In the genomic region with DNA sequence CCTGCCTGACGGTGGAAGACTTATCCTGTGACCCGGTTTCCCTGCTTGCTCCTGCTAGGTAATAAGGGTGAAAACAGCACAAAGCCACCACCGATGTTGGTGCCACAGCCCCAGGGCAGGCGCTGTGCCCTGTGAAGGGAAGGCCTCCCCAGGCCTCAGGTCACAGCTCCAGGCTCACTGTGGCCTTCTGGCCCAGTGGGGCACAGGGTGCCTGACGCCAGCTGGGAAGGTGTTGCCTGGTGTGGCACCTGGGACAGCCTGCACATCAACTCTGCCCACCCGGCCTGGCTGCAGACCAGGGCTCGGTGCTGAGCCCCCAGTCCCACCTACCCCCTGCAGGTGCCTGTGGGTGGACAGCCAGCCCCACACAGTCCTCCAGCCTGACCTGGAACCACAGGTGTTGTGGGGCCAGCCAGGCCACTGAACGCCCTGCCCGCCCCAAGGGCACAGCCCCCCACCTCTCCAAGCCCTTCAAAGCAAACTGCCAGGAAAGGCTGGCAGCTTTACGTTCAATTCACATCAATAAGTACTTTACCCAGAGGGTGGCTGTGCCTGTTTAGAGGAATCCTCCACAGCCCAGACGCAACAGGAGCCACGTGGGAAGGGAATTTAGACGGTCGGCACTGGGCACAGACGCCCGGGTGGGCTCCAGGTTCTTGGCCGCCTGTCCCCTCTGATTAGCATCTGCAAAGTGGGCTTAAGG, we compare ENCODE assay signal across 10 cellular contexts. TPM values are rescaled to one million over a fixed set of nuclear protein-coding genes. Genes with fewer than 3 reads are reported as not detected.
DNase-seq lines count a peak whose midpoint lies in the region; ATAC-seq and TF ChIP-seq lines count a peak whose summit lies in the region.
"Had no signal": no experiment of that assay in that cellular context is flagged by ENCODE, and none has a peak within 500 bp of the region (broad histone marks: within the 10 kb centered on the region; RNA-seq: fewer than 3 reads in every experiment).

No MANE protein-coding gene starts in this region.

- no peaks in the 10 kb centered on the region for H3K36me3 ChIP-seq in duodenal mucosa (ENCODE audit: control insufficient read depth in 1 of 2, insufficient read depth in 2 of 2, low read length in 2 of 2)
- no peaks in the 10 kb centered on the region for H3K36me3 ChIP-seq in neuronal stem cell (replicated peaks in 1 of 2; ENCODE audit: control insufficient read depth in 2 of 2, insufficient read depth in 2 of 2, low read length in 2 of 2)
- no peaks in the 10 kb centered on the region for H3K36me3 ChIP-seq in OCI-LY7 (ENCODE audit: insufficient read depth, low read length)

- peaks cover 3% of the 10 kb centered on the region for H3K4me1 Mint-ChIP-seq in stimulated activated naive CD8-positive, alpha-beta T cell treated with anti-CD3 and anti-CD28 coated beads, Interleukin-15, Interleukin-2, amounts not matched to agents 100 ng/mL and 50 ng/mL, for 24 hours (ENCODE audit: low read depth)

- no TSS peak for BruUV-seq in OCI-LY7 (replicated peaks; lab: Mats Ljungman, UMichigan)

- H2AFZ ChIP-seq in neuronal stem cell (ENCODE audit: low read length), result no peak overlapping the region
- H2AFZ ChIP-seq in OCI-LY7 (ENCODE audit: low read length), result no peak overlapping the region

- H3K4ac ChIP-seq in neuronal stem cell (ENCODE audit: low read length), result no peak overlapping the region

- H3K27ac Mint-ChIP-seq in stimulated activated naive CD8-positive, alpha-beta T cell treated with anti-CD3 and anti-CD28 coated beads, Interleukin-15, Interleukin-2, amounts not matched to agents 100 ng/mL and 50 ng/mL, for 24 hours, result peak overlapping the region; percentile 58

- peak overlapping the region in 1 of 2 donors; percentile 45 for H3K9ac ChIP-seq in duodenal mucosa (ENCODE audit: low read depth in 1 of 2, low read length in 2 of 2)
- H3K9ac ChIP-seq in neuronal stem cell (ENCODE audit: low read depth, low read length, poor library complexity), result no peak overlapping the region

- no peak for DNase-seq in stimulated activated naive CD8-positive, alpha-beta T cell treated with anti-CD3 and anti-CD28 coated beads, Interleukin-15, Interleukin-2, amounts not matched to agents 100 U/mL and 50 U/mL, for 24 hours
- DNase-seq in neuronal stem cell (ENCODE audit: low spot score) (no peak), activated gamma-delta T cell (lab: John Stamatoyannopoulos, UW) (no peak), NAMALWA (ENCODE audit: low spot score) (no peak), DMS53 (lab: John Stamatoyannopoulos, UW) (no peak), OCI-LY7 (ENCODE audit: low spot score) (no peak)

- H4K8ac ChIP-seq in neuronal stem cell (ENCODE audit: low read depth, low read length), result peak overlapping the region; percentile 74

- peak overlapping the region; percentile 70 for H3K4me3 Mint-ChIP-seq in stimulated activated naive CD8-positive, alpha-beta T cell treated with anti-CD3 and anti-CD28 coated beads, Interleukin-15, Interleukin-2, amounts not matched to agents 100 ng/mL and 50 ng/mL, for 24 hours

- ATAC-seq in stimulated activated naive CD8-positive, alpha-beta T cell treated with anti-CD3 and anti-CD28 coated beads, Interleukin-15, Interleukin-2, amounts not matched to agents 100 U/mL and 50 U/mL, for 24 hours, result no peak

- no peaks in the 10 kb centered on the region for H3K79me1 ChIP-seq in neuronal stem cell (ENCODE audit: low read depth, low read length)

- H3K9me3 ChIP-seq in duodenal mucosa (ENCODE audit: control insufficient read depth in 1 of 2, low read length in 2 of 2) (peaks cover 4 to 6% of the 10 kb centered on the region in 2 donors), neuronal stem cell (replicated peaks in 1 of 2; ENCODE audit: control insufficient read depth in 2 of 2, insufficient read depth in 1 of 2, low read depth in 1 of 2, low read length in 2 of 2) (peaks cover 2% of the 10 kb centered on the region in 2 donors), OCI-LY7 (ENCODE audit: low read length) (0 out of 2 replicates have a peak, but pooled peaks cover 6% of the 10 kb centered on the region)

- WGBS in neuronal stem cell (ENCODE audit: extremely low coverage in 2 of 2, insufficient read length in 2 of 2, insufficient replicate concordance in 1 of 2), 2 donors, result no CpG with 5 or more reads among the region's 17 CpGs

- CTCF ChIA-PET in OCI-LY7 (lab: Charles Lee; ENCODE audit: unreplicated experiment), result no interaction called here

- no peak overlapping the region for H3K18ac ChIP-seq in neuronal stem cell (ENCODE audit: low read length)

- peak overlapping the region; percentile 76 for H3K14ac ChIP-seq in neuronal stem cell (ENCODE audit: low read length)

- H3K27me3 ChIP-seq in duodenal mucosa (ENCODE audit: control insufficient read depth in 1 of 2, insufficient read depth in 2 of 2, low read length in 2 of 2), result no peaks in the 10 kb centered on the region
- H3K27me3 ChIP-seq in neuronal stem cell (ENCODE audit: control insufficient read depth in 3 of 3, insufficient read depth in 3 of 3, low read depth in 1 of 3, low read length in 3 of 3), result peaks cover 0 to 38% (median 0%) of the 10 kb centered on the region in 3 experiments

- H3K4me2 ChIP-seq in neuronal stem cell (ENCODE audit: insufficient read depth, low read length, poor library complexity, severe bottlenecking) (no peak overlapping the region), OCI-LY7 (ENCODE audit: low read length) (no peak overlapping the region)

- H3K23ac ChIP-seq in neuronal stem cell (ENCODE audit: low read depth, low read length, poor library complexity), result peak overlapping the region; percentile 86

- H3K4me3 ChIP-seq in duodenal mucosa (ENCODE audit: low read depth in 1 of 2, low read length in 2 of 2) (peak overlapping the region; percentile 61 to 76), neuronal stem cell (ENCODE audit: low read length in 2 of 2) (no peak overlapping the region), OCI-LY7 (ENCODE audit: low read depth, low read length, poor library complexity, severe bottlenecking) (no peak overlapping the region)

- no peak overlapping the region for H3K27ac ChIP-seq in duodenal mucosa (ENCODE audit: low read depth, low read length)
- no peak overlapping the region for H3K27ac ChIP-seq in neuronal stem cell (replicated peaks; ENCODE audit: low read length)
- H3K27ac ChIP-seq in OCI-LY7 (ENCODE audit: low read depth, low read length, poor library complexity, severe bottlenecking), result no peak overlapping the region

- no peaks in the 10 kb centered on the region for H4K20me1 ChIP-seq in OCI-LY7 (ENCODE audit: insufficient read depth, low read length)

- H2BK5ac ChIP-seq in neuronal stem cell (ENCODE audit: low read length), result peak overlapping the region; percentile 20

- H3K79me2 ChIP-seq in OCI-LY7 (ENCODE audit: insufficient read depth, low read depth, low read length), result no peaks in the 10 kb centered on the region

- H2BK12ac ChIP-seq in neuronal stem cell (ENCODE audit: low read length), result peak overlapping the region; percentile 25

- H3K36me3 Mint-ChIP-seq in stimulated activated naive CD8-positive, alpha-beta T cell treated with anti-CD3 and anti-CD28 coated beads, Interleukin-15, Interleukin-2, amounts not matched to agents 100 ng/mL and 50 ng/mL, for 24 hours (ENCODE audit: low read depth), result no peaks in the 10 kb centered on the region

- H4K91ac ChIP-seq in neuronal stem cell (ENCODE audit: low read depth, low read length, poor library complexity), result no peak overlapping the region

- no peaks in the 10 kb centered on the region for H3K9me2 ChIP-seq in OCI-LY7 (ENCODE audit: insufficient read depth, low read length)

- H3K4me1 ChIP-seq in duodenal mucosa (ENCODE audit: control insufficient read depth in 1 of 2, insufficient read depth in 2 of 2, low read length in 2 of 2), result peaks cover 24 to 25% of the 10 kb centered on the region in 2 donors
- H3K4me1 ChIP-seq in neuronal stem cell (ENCODE audit: control insufficient read depth in 2 of 2, insufficient read depth in 1 of 2, low read depth in 1 of 2, low read length in 2 of 2), result peaks cover 0 to 2% of the 10 kb centered on the region in 2 donors
- H3K4me1 ChIP-seq in OCI-LY7 (ENCODE audit: insufficient read depth, low read length, poor library complexity, severe bottlenecking), result no peaks in the 10 kb centered on the region

- POLR2A ChIA-PET in OCI-LY7 (lab: Charles Lee), result no interaction called here

- intact Hi-C loops in OCI-LY7 (cut with micrococcal nuclease; ENCODE audit: unreplicated experiment), result no loop called here

- no peak overlapping the region for H2BK120ac ChIP-seq in neuronal stem cell (ENCODE audit: low read depth, low read length)

- peak overlapping the region; percentile 50 for H2BK15ac ChIP-seq in neuronal stem cell (ENCODE audit: low read length)

- H2AK5ac ChIP-seq in neuronal stem cell (ENCODE audit: low read depth, low read length), result peak overlapping the region; percentile 66

- no peak for TF ChIP-seq CTCF in OCI-LY7 (conservative IDR thresholded peaks at IDR 0.05; ENCODE audit: low read length)

- H3K27me3 Mint-ChIP-seq in stimulated activated naive CD8-positive, alpha-beta T cell treated with anti-CD3 and anti-CD28 coated beads, Interleukin-15, Interleukin-2, amounts not matched to agents 100 ng/mL and 50 ng/mL, for 24 hours, result no peaks in the 10 kb centered on the region

- no peaks in the 10 kb centered on the region for H3K9me3 Mint-ChIP-seq in stimulated activated naive CD8-positive, alpha-beta T cell treated with anti-CD3 and anti-CD28 coated beads, Interleukin-15, Interleukin-2, amounts not matched to agents 100 ng/mL and 50 ng/mL, for 24 hours

RNA-seq across cellular contexts. Expression of a gene that starts 54.3 kb away (rescaled TPM):
- 0.15 TPM for polyA plus RNA-seq in neuronal stem cell (2013, experiment 1 of 2)
- polyA plus RNA-seq in neuronal stem cell (2013, experiment 2 of 2), result 0.12 TPM
- total RNA-seq in OCI-LY7 (2014; rRNA removed; shearing (Covaris generic)), result 4.8 TPM in 1 of 2 replicates, not detected in the other
- total RNA-seq in OCI-LY7 (2022), result 0.32 TPM in 1 of 2 replicates, not detected in the other

RNA-seq across cellular contexts. Expression of a gene that starts 54.7 kb away (rescaled TPM):
- not detected for polyA plus RNA-seq in neuronal stem cell (2013, experiment 1 of 2)
- not detected for polyA plus RNA-seq in neuronal stem cell (2013, experiment 2 of 2)
- total RNA-seq in OCI-LY7 (2014; rRNA removed; shearing (Covaris generic)), result not detected in 2 replicates
- total RNA-seq in OCI-LY7 (2022), result not detected in 2 replicates
- total RNA-seq: activated CD8-positive, alpha-beta memory T cell treated with anti-CD3 and anti-CD28 coated beads for 36 hours; Daoy had no signal

Comparison
In these comparisons a context has a peak if more than half of its experiments do, and no peak if none do; other contexts are left out.
1. H3K4me3 ChIP-seq: peak in duodenal mucosa (2 of 2); none in neuronal stem cell (0 of 2) and OCI-LY7 (single experiment).